1 cellular context compared by ENCODE assay signal in the genomic region with DNA sequence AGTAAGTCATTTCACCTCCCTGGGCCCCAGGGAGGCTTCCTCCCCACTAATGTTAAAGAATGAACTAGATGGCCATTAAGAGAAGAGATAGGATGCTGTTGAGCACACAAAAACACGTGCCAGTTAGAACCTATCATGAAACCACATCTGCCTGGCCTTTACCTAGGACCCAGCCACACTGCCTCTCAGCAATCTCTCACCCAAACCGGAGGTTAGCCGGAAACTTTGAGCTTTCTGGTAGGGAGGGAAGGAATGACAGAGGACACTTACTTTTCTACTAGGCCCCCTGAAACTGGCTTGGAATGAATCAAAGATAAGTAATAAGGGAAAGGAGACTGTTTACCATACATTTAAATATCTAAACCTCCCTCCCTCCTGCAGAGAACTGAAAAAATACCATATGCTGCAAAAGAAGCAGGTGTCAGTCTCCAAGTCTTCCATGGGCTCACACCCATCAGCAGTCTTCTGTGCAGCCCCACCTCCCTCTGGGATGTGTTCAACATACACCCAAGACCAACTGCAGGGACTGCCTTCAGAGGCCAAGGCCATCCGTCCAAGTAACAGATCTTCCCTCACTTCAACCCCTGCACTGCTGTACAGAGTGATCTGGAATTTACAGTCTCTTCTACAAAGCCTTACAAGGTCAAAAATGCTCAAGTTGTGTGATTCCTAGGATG.
TF ChIP-seq lines count a peak whose summit lies in the region.

No MANE protein-coding gene starts in this region.

TF ChIP-seq in GM23338, 12 proteins besides CTCF, POLR2A, EP300 and RAD21 (continued from another document):
- TF ChIP-seq, protein P1, sequence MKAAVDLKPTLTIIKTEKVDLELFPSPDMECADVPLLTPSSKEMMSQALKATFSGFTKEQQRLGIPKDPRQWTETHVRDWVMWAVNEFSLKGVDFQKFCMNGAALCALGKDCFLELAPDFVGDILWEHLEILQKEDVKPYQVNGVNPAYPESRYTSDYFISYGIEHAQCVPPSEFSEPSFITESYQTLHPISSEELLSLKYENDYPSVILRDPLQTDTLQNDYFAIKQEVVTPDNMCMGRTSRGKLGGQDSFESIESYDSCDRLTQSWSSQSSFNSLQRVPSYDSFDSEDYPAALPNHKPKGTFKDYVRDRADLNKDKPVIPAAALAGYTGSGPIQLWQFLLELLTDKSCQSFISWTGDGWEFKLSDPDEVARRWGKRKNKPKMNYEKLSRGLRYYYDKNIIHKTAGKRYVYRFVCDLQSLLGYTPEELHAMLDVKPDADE (IDR thresholded peaks at IDR 0.05) = no peak
- TF ChIP-seq EZH2phosphoT487 (IDR thresholded peaks at IDR 0.05; ENCODE audit: unreplicated experiment) (no peak), ZNF331 (CRISPR knock-in tag; IDR thresholded peaks at IDR 0.05; ENCODE audit: low read depth) (no peak)
- TF ChIP-seq, protein P2, sequence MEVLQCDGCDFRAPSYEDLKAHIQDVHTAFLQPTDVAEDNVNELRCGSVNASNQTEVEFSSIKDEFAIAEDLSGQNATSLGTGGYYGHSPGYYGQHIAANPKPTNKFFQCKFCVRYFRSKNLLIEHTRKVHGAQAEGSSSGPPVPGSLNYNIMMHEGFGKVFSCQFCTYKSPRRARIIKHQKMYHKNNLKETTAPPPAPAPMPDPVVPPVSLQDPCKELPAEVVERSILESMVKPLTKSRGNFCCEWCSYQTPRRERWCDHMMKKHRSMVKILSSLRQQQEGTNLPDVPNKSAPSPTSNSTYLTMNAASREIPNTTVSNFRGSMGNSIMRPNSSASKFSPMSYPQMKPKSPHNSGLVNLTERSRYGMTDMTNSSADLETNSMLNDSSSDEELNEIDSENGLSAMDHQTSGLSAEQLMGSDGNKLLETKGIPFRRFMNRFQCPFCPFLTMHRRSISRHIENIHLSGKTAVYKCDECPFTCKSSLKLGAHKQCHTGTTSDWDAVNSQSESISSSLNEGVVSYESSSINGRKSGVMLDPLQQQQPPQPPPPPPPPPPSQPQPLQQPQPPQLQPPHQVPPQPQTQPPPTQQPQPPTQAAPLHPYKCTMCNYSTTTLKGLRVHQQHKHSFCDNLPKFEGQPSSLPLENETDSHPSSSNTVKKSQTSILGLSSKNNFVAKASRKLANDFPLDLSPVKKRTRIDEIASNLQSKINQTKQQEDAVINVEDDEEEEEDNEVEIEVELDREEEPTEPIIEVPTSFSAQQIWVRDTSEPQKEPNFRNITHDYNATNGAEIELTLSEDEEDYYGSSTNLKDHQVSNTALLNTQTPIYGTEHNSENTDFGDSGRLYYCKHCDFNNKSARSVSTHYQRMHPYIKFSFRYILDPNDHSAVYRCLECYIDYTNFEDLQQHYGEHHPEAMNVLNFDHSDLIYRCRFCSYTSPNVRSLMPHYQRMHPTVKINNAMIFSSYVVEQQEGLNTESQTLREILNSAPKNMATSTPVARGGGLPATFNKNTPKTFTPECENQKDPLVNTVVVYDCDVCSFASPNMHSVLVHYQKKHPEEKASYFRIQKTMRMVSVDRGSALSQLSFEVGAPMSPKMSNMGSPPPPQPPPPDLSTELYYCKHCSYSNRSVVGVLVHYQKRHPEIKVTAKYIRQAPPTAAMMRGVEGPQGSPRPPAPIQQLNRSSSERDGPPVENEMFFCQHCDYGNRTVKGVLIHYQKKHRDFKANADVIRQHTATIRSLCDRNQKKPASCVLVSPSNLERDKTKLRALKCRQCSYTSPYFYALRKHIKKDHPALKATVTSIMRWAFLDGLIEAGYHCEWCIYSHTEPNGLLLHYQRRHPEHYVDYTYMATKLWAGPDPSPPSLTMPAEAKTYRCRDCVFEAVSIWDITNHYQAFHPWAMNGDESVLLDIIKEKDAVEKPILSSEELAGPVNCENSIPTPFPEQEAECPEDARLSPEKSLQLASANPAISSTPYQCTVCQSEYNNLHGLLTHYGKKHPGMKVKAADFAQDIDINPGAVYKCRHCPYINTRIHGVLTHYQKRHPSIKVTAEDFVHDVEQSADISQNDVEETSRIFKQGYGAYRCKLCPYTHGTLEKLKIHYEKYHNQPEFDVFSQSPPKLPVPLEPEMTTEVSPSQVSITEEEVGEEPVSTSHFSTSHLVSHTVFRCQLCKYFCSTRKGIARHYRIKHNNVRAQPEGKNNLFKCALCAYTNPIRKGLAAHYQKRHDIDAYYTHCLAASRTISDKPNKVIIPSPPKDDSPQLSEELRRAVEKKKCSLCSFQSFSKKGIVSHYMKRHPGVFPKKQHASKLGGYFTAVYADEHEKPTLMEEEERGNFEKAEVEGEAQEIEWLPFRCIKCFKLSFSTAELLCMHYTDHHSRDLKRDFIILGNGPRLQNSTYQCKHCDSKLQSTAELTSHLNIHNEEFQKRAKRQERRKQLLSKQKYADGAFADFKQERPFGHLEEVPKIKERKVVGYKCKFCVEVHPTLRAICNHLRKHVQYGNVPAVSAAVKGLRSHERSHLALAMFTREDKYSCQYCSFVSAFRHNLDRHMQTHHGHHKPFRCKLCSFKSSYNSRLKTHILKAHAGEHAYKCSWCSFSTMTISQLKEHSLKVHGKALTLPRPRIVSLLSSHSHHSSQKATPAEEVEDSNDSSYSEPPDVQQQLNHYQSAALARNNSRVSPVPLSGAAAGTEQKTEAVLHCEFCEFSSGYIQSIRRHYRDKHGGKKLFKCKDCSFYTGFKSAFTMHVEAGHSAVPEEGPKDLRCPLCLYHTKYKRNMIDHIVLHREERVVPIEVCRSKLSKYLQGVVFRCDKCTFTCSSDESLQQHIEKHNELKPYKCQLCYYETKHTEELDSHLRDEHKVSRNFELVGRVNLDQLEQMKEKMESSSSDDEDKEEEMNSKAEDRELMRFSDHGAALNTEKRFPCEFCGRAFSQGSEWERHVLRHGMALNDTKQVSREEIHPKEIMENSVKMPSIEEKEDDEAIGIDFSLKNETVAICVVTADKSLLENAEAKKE (CRISPR knock-in tag; IDR thresholded peaks at IDR 0.05) = no peak
